Comparison of ENCODE assay signal across 1 cellular context in the genomic region with DNA sequence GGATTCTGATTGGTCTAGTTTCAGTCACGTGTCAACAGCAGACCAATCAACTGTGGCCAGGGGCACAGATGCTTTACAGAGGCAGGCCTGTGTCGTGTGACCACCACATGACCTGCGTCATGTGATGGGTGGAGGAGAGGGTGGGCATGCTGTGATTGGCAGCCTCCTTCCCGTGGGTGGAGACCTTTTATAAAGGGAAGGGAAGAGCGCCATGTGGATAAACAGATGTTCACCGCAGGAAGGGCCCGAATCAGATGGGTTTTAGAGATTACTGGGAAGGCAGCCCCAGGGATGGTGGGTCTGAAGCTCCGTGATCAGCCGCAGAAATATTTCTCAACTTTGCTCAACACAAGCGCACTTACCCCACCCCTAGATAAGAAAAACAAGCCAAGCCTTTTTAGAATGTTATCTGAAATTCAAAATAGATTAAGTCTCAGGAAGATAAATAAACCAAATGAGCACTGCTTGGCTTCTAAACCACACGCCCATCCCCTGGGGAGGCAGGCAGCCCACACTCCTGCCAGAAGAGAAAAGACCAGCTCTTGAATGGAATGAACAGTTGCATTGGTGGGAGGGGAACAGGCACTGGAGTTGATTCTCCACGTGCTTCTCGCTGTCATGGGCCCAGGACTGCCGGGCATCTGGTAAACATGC.
A peak's percentile ranks its signal among the peaks of the same experiment; 100 is the strongest.
TF ChIP-seq lines count a peak whose summit lies in the region.

No MANE protein-coding gene starts in this region.

TF ChIP-seq in HEK293, 187 proteins besides CTCF, POLR2A, EP300 and RAD21 (continued from another document and continues in another):
- TF ChIP-seq, protein P1, sequence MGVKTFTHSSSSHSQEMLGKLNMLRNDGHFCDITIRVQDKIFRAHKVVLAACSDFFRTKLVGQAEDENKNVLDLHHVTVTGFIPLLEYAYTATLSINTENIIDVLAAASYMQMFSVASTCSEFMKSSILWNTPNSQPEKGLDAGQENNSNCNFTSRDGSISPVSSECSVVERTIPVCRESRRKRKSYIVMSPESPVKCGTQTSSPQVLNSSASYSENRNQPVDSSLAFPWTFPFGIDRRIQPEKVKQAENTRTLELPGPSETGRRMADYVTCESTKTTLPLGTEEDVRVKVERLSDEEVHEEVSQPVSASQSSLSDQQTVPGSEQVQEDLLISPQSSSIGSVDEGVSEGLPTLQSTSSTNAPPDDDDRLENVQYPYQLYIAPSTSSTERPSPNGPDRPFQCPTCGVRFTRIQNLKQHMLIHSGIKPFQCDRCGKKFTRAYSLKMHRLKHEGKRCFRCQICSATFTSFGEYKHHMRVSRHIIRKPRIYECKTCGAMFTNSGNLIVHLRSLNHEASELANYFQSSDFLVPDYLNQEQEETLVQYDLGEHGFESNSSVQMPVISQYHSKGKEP (tag by site-specific recombination; IDR thresholded peaks at IDR 0.05) = no peak
- TF ChIP-seq ZNF580 (tag by site-specific recombination; IDR thresholded peaks at IDR 0.05) = peak; percentile 74
- no peak for TF ChIP-seq ZNF214 (tag by site-specific recombination; IDR thresholded peaks at IDR 0.05; ENCODE audit: borderline replicate concordance)
- TF ChIP-seq ZNF394 (tag by site-specific recombination; IDR thresholded peaks at IDR 0.05; ENCODE audit: borderline replicate concordance) = no peak
- no peak for TF ChIP-seq OSR2 (tag by site-specific recombination; IDR thresholded peaks at IDR 0.05)
- TF ChIP-seq ZFP37 (tag by site-specific recombination; IDR thresholded peaks at IDR 0.05) = no peak
- TF ChIP-seq ZNF623 (tag by site-specific recombination; IDR thresholded peaks at IDR 0.05) = no peak
- TF ChIP-seq ZNF785 (tag by site-specific recombination; IDR thresholded peaks at IDR 0.05) = no peak
- TF ChIP-seq ZNF544 (tag by site-specific recombination; IDR thresholded peaks at IDR 0.05) = no peak
- TF ChIP-seq ZBTB49 (tag by site-specific recombination; IDR thresholded peaks at IDR 0.05; ENCODE audit: low read depth) = no peak
- no peak for TF ChIP-seq ZFP3 (tag by site-specific recombination; IDR thresholded peaks at IDR 0.05; ENCODE audit: low read depth)
- peak; percentile 78; the same call in 1 of the 2 replicates for TF ChIP-seq ZNF488 (tag by site-specific recombination; IDR thresholded peaks at IDR 0.05)
- TF ChIP-seq ATF2 (tag by site-specific recombination; IDR thresholded peaks at IDR 0.05; ENCODE audit: low read depth) = peak; percentile 3; the same call in 1 of the 2 replicates
- no peak for TF ChIP-seq ZNF221 (tag by site-specific recombination; IDR thresholded peaks at IDR 0.05; ENCODE audit: borderline replicate concordance)
- TF ChIP-seq YY1 (tag by site-specific recombination; IDR thresholded peaks at IDR 0.05) = no peak
- TF ChIP-seq SCRT1 (tag by site-specific recombination; IDR thresholded peaks at IDR 0.05; ENCODE audit: borderline replicate concordance) = no peak
- TF ChIP-seq, protein P2, sequence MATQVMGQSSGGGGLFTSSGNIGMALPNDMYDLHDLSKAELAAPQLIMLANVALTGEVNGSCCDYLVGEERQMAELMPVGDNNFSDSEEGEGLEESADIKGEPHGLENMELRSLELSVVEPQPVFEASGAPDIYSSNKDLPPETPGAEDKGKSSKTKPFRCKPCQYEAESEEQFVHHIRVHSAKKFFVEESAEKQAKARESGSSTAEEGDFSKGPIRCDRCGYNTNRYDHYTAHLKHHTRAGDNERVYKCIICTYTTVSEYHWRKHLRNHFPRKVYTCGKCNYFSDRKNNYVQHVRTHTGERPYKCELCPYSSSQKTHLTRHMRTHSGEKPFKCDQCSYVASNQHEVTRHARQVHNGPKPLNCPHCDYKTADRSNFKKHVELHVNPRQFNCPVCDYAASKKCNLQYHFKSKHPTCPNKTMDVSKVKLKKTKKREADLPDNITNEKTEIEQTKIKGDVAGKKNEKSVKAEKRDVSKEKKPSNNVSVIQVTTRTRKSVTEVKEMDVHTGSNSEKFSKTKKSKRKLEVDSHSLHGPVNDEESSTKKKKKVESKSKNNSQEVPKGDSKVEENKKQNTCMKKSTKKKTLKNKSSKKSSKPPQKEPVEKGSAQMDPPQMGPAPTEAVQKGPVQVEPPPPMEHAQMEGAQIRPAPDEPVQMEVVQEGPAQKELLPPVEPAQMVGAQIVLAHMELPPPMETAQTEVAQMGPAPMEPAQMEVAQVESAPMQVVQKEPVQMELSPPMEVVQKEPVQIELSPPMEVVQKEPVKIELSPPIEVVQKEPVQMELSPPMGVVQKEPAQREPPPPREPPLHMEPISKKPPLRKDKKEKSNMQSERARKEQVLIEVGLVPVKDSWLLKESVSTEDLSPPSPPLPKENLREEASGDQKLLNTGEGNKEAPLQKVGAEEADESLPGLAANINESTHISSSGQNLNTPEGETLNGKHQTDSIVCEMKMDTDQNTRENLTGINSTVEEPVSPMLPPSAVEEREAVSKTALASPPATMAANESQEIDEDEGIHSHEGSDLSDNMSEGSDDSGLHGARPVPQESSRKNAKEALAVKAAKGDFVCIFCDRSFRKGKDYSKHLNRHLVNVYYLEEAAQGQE (tag by site-specific recombination; IDR thresholded peaks at IDR 0.05) = no peak
- no peak for TF ChIP-seq HOXD13 (CRISPR knock-in tag; IDR thresholded peaks at IDR 0.05; ENCODE audit: borderline replicate concordance)
- no peak for TF ChIP-seq ZBTB11 (tag by site-specific recombination; conservative IDR thresholded peaks at IDR 0.05; ENCODE audit: low read depth)
- no peak for TF ChIP-seq ZNF747 (tag by site-specific recombination; IDR thresholded peaks at IDR 0.05)
- TF ChIP-seq ZNF629 (tag by site-specific recombination; IDR thresholded peaks at IDR 0.05) = 0 out of 2 replicates have a peak, but pooled peaks have one; percentile 18
- TF ChIP-seq ZNF558 (tag by site-specific recombination; IDR thresholded peaks at IDR 0.05) = no peak
- TF ChIP-seq ZBTB48 (tag by site-specific recombination; IDR thresholded peaks at IDR 0.05) = peak; percentile 78
- TF ChIP-seq, protein P3, sequence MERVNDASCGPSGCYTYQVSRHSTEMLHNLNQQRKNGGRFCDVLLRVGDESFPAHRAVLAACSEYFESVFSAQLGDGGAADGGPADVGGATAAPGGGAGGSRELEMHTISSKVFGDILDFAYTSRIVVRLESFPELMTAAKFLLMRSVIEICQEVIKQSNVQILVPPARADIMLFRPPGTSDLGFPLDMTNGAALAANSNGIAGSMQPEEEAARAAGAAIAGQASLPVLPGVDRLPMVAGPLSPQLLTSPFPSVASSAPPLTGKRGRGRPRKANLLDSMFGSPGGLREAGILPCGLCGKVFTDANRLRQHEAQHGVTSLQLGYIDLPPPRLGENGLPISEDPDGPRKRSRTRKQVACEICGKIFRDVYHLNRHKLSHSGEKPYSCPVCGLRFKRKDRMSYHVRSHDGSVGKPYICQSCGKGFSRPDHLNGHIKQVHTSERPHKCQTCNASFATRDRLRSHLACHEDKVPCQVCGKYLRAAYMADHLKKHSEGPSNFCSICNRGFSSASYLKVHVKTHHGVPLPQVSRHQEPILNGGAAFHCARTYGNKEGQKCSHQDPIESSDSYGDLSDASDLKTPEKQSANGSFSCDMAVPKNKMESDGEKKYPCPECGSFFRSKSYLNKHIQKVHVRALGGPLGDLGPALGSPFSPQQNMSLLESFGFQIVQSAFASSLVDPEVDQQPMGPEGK (tag by site-specific recombination; IDR thresholded peaks at IDR 0.05) = no peak
- no peak for TF ChIP-seq ZNF549 (tag by site-specific recombination; IDR thresholded peaks at IDR 0.05)
- TF ChIP-seq ZNF335 (tag by site-specific recombination; conservative IDR thresholded peaks at IDR 0.05) = peak; percentile 90
- no peak for TF ChIP-seq ZNF2 (tag by site-specific recombination; IDR thresholded peaks at IDR 0.05)
- TF ChIP-seq KLF17 (tag by site-specific recombination; IDR thresholded peaks at IDR 0.05) = peak; percentile 99
- no peak for TF ChIP-seq ZNF654 (tag by site-specific recombination; IDR thresholded peaks at IDR 0.05; ENCODE audit: low read depth)
- TF ChIP-seq SP7 (tag by site-specific recombination; IDR thresholded peaks at IDR 0.05) = 0 out of 2 replicates have a peak, but pooled peaks have one; percentile 33
- no peak for TF ChIP-seq ZNF354C (tag by site-specific recombination; IDR thresholded peaks at IDR 0.05; ENCODE audit: borderline replicate concordance, low read depth)
- TF ChIP-seq ZNF341 (tag by site-specific recombination; IDR thresholded peaks at IDR 0.05; ENCODE audit: low read depth) = peak; percentile 64
- TF ChIP-seq ZBTB20 (tag by site-specific recombination; IDR thresholded peaks at IDR 0.05) = no peak; the same call in 1 of the 2 replicates
- TF ChIP-seq ZNF112 (tag by site-specific recombination; IDR thresholded peaks at IDR 0.05) = no peak
- no peak for TF ChIP-seq ZNF707 (tag by site-specific recombination; IDR thresholded peaks at IDR 0.05)
- TF ChIP-seq ZNF202 (tag by site-specific recombination; IDR thresholded peaks at IDR 0.05; ENCODE audit: borderline replicate concordance) = no peak
- TF ChIP-seq BCL6B (tag by site-specific recombination; IDR thresholded peaks at IDR 0.05) = no peak
- TF ChIP-seq SCRT2 (tag by site-specific recombination; IDR thresholded peaks at IDR 0.05) = no peak
- no peak for TF ChIP-seq ZNF114 (tag by site-specific recombination; IDR thresholded peaks at IDR 0.05)
- TF ChIP-seq KLF8 (tag by site-specific recombination; IDR thresholded peaks at IDR 0.05) = no peak
- TF ChIP-seq ZNF621 (tag by site-specific recombination; IDR thresholded peaks at IDR 0.05) = no peak
